Comparison of ENCODE assay signal across 20 cellular contexts in the genomic region with DNA sequence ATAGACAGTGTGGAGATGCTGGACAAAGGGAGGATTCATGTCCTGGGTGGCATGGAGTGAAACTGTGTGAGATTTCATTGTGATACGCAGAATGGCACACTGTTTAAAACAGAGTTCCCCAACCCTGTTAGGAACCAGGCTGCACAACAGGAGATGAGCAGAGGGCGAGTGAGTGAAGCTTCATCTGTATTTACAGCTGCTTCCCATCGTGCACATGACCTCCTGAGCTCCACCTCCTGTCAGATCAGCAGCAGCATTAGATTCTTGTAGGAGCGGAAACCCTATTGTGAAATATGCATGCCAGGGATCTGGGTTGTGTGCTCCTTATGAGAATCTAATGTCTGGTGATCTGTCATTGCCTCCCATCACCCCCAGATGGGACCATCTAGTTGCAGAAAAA.
DNase-seq lines count a peak whose midpoint lies in the region; ATAC-seq and TF ChIP-seq lines count a peak whose summit lies in the region.
"Had no signal": no experiment of that assay in that cellular context is flagged by ENCODE, and none has a peak within 500 bp of the region (broad histone marks: within the 10 kb centered on the region; RNA-seq: fewer than 3 reads in every experiment).

No MANE protein-coding gene starts in this region.

- DNase-seq in EH (ENCODE audit: low read depth) (peak; percentile 54), NB4 (ENCODE audit: low read depth) (peak; percentile 37), mesenchymal stem cell (peak; percentile 75), NCI-H1436 treated with DMSO at 0.1 percent for 48 hours (lab: John Stamatoyannopoulos, UW) (no peak), NCI-H187 treated with DMSO at 0.1 percent for 48 hours (lab: John Stamatoyannopoulos, UW) (no peak)
- no peak for DNase-seq in CD4-positive, alpha-beta T cell
- DNase-seq: activated CD8-positive, alpha-beta T cell treated with anti-CD3 and anti-CD28 coated beads for 36 hours; activated effector memory CD4-positive, alpha-beta T cell treated with anti-CD3 and anti-CD28 coated beads, Interleukin-2, amount 50 U/mL, for 16 hours; DMS 273 treated with DMSO at 0.1 percent for 48 hours; effector CD4-positive, alpha-beta T cell; heart left ventricle; kidney glomerular epithelial cell; NCI-H2171 treated with DMSO at 0.1 percent for 48 hours had no signal

- no peak overlapping the region for H3K9ac ChIP-seq in mesenchymal stem cell (ENCODE audit: low read length)
- H3K9ac ChIP-seq: parathyroid adenoma had no signal

- H2BK120ac ChIP-seq in mesenchymal stem cell (ENCODE audit: low read depth, low read length), result no peak overlapping the region

- H3K79me1 ChIP-seq in mesenchymal stem cell (replicated peaks; ENCODE audit: low read length, poor library complexity, severe bottlenecking), result no peaks in the 10 kb centered on the region

- H3K4ac ChIP-seq in mesenchymal stem cell (ENCODE audit: low read depth in 1 of 2, low read length in 2 of 2), result no peak overlapping the region

- H3K36me3 Mint-ChIP-seq in CD4-positive, alpha-beta T cell (ENCODE audit: low read depth), result no peaks in the 10 kb centered on the region

- H2BK12ac ChIP-seq in mesenchymal stem cell (ENCODE audit: low read length in 2 of 2), result no peak overlapping the region

- H3K23ac ChIP-seq in mesenchymal stem cell (ENCODE audit: low read length in 2 of 2), result no peak overlapping the region

- no peak overlapping the region for H3K4me3 Mint-ChIP-seq in CD4-positive, alpha-beta T cell
- H3K4me3 Mint-ChIP-seq: activated CD8-positive, alpha-beta T cell treated with anti-CD3 and anti-CD28 coated beads for 36 hours; B cell had no signal

- no peak overlapping the region for H2BK5ac ChIP-seq in mesenchymal stem cell (ENCODE audit: low read depth, low read length, poor library complexity, severe bottlenecking)

- POLR2A ChIA-PET in CD4-positive, alpha-beta T cell (lab: Charles Lee), result no interaction called here

- no peak overlapping the region for H3K14ac ChIP-seq in mesenchymal stem cell (ENCODE audit: low read length in 2 of 2)

- intact Hi-C loops in CD4-positive, alpha-beta T cell (cut with DNase I, micrococcal nuclease), result no loop called here

- peaks cover 31% of the 10 kb centered on the region for H3K27me3 Mint-ChIP-seq in CD4-positive, alpha-beta T cell

- H3K18ac ChIP-seq in mesenchymal stem cell (ENCODE audit: low read depth in 1 of 2, low read length in 2 of 2), result no peak overlapping the region

- peaks cover 5% of the 10 kb centered on the region for H3K9me3 Mint-ChIP-seq in CD4-positive, alpha-beta T cell

- H3K27ac Mint-ChIP-seq in CD4-positive, alpha-beta T cell, result no peak overlapping the region
- H3K27ac Mint-ChIP-seq: activated CD8-positive, alpha-beta T cell treated with anti-CD3 and anti-CD28 coated beads for 36 hours; B cell had no signal

- no peaks in the 10 kb centered on the region for H3K4me1 ChIP-seq in mesenchymal stem cell (ENCODE audit: control insufficient read depth, insufficient read depth, low read depth, low read length)
- H3K4me1 ChIP-seq: parathyroid adenoma, suprapubic skin had no signal

- TF ChIP-seq POLR2A in NB4 (IDR thresholded peaks at IDR 0.05; ENCODE audit: extremely low read depth, insufficient read length), result no peak

- no peak for TF ChIP-seq CTCF in NB4 (IDR thresholded peaks at IDR 0.05; ENCODE audit: low read depth, low read length)
- no peak for TF ChIP-seq CTCF in CD4-positive, alpha-beta T cell (IDR thresholded peaks at IDR 0.05)

- H2BK15ac ChIP-seq in mesenchymal stem cell (ENCODE audit: low read depth, poor library complexity, severe bottlenecking), result no peak overlapping the region

- no peak overlapping the region for H2AFZ ChIP-seq in mesenchymal stem cell (ENCODE audit: low read depth, low read length)
- H2AFZ ChIP-seq: parathyroid adenoma had no signal

- peak; percentile 22 for ATAC-seq in esophagus mucosa
- ATAC-seq in CD4-positive, alpha-beta T cell (ENCODE audit: poor library complexity), result no peak
- no peak for ATAC-seq in GM21825 (IDR thresholded peaks at IDR 0.05; ENCODE audit: unreplicated experiment)
- ATAC-seq: activated CD8-positive, alpha-beta T cell treated with anti-CD3 and anti-CD28 coated beads for 36 hours; body of pancreas; heart left ventricle; SK-N-SH treated with all-trans-retinoic acid at 6 μM for 48 hours had no signal

- peaks cover 8% of the 10 kb centered on the region for H3K9me3 ChIP-seq in mesenchymal stem cell (ENCODE audit: control insufficient read depth, low read length)
- no peaks in the 10 kb centered on the region for H3K9me3 ChIP-seq in CD4-positive, alpha-beta T cell (ENCODE audit: control insufficient read depth, low read length)
- H3K9me3 ChIP-seq: body of pancreas, suprapubic skin had no signal

- WGBS in mesenchymal stem cell, result 67% methylated on average over 4 of the region's 4 CpGs

- no peak overlapping the region for H2AK5ac ChIP-seq in mesenchymal stem cell (ENCODE audit: low read length, severe bottlenecking)

- CTCF ChIA-PET in CD4-positive, alpha-beta T cell (lab: Charles Lee), result no interaction called here

- H3K4me3 ChIP-seq in NB4 (ENCODE audit: low read depth, low read length) (no peak overlapping the region), mesenchymal stem cell (ENCODE audit: insufficient read depth in 1 of 2, low read depth in 1 of 2, low read length in 2 of 2) (no peak overlapping the region)
- H3K4me3 ChIP-seq: body of pancreas, heart left ventricle, suprapubic skin had no signal

- H3K36me3 ChIP-seq in mesenchymal stem cell (ENCODE audit: control insufficient read depth in 1 of 2, insufficient read depth in 2 of 2, low read depth in 1 of 2, low read length in 2 of 2), result no peaks in the 10 kb centered on the region
- H3K36me3 ChIP-seq: heart left ventricle, suprapubic skin had no signal

- H3K4me1 Mint-ChIP-seq in CD4-positive, alpha-beta T cell (ENCODE audit: low read depth), result no peaks in the 10 kb centered on the region
- H3K4me1 Mint-ChIP-seq: B cell had no signal

- H3K27me3 ChIP-seq in mesenchymal stem cell (ENCODE audit: control insufficient read depth in 1 of 2, insufficient read depth in 1 of 2, low read length in 2 of 2), result peaks cover 0 to 13% of the 10 kb centered on the region in 2 experiments
- no peaks in the 10 kb centered on the region for H3K27me3 ChIP-seq in CD4-positive, alpha-beta T cell (ENCODE audit: control insufficient read depth, insufficient read depth, low read length)
- H3K27me3 ChIP-seq: body of pancreas, heart left ventricle, suprapubic skin had no signal

- no peak overlapping the region for H3K4me2 ChIP-seq in mesenchymal stem cell (ENCODE audit: low read length, poor library complexity, severe bottlenecking)

- peak overlapping the region; percentile 54 for H4K8ac ChIP-seq in mesenchymal stem cell (ENCODE audit: low read length)

- H3K27ac ChIP-seq in mesenchymal stem cell (ENCODE audit: low read length, poor library complexity, severe bottlenecking), result no peak overlapping the region
- no peak overlapping the region for H3K27ac ChIP-seq in CD4-positive, alpha-beta T cell (ENCODE audit: low read depth, low read length)
- H3K27ac ChIP-seq: body of pancreas, heart left ventricle, parathyroid adenoma, suprapubic skin had no signal

- H4K91ac ChIP-seq in mesenchymal stem cell (ENCODE audit: low read length), result no peak overlapping the region

Comparison
In these comparisons a context has a peak if more than half of its experiments do, and no peak if none do; other contexts are left out.
1. DNase-seq: peak in EH (single experiment), NB4 (single experiment) and mesenchymal stem cell (single experiment); none in CD4-positive, alpha-beta T cell (0 of 10), NCI-H1436 treated with DMSO at 0.1 percent for 48 hours (single experiment) and NCI-H187 treated with DMSO at 0.1 percent for 48 hours (single experiment).